1 cellular context compared by ENCODE assay signal in the genomic region with DNA sequence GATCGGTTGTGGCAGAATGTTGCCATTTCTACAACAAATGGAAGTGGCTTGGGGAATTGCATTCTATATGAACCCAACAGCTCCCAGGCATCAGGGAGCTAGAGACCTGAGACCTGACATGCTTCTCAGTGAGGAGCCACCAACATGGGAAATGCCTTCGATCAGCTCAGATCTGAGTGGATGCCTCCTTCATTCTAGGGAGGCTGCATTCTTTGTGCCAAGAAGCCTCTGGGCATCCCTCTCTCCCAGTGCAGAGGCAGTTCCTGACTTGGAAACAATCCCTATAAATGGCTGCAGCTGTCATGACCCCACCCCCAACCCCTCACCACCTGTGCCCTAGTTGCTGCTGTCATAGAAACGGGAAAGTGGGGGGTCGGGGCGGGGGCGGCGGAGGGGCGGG.
TF ChIP-seq lines count a peak whose summit lies in the region.

No MANE protein-coding gene starts in this region.

TF ChIP-seq in GM23338, 12 proteins besides CTCF, POLR2A, EP300 and RAD21 (continued from another document):
- TF ChIP-seq ZNF462 (CRISPR knock-in tag; IDR thresholded peaks at IDR 0.05) (no peak), STAT1 (IDR thresholded peaks at IDR 0.05; ENCODE audit: unreplicated experiment) (no peak), EZH2 (IDR thresholded peaks at IDR 0.05; ENCODE audit: low read depth, unreplicated experiment) (no peak)
TF ChIP-seq in GM23338: peak in this region for 0.
